8 cellular contexts compared by ENCODE assay signal in genomic region chr1:9181176-9181906, GRCh38. TPM values are rescaled to one million over a fixed set of nuclear protein-coding genes. Genes with fewer than 3 reads are reported as not detected.
DNase-seq lines count a peak whose midpoint lies in the region; ATAC-seq, FAIRE-seq and TF ChIP-seq lines count a peak whose summit lies in the region.

No MANE protein-coding gene starts in this region.

- no TSS peak for BruUV-seq in K562 (replicated peaks; lab: Mats Ljungman, UMichigan)

- TF ChIP-seq POLR2A in K562 (conservative IDR thresholded peaks at IDR 0.05), result no peak

- H3K36me3 ChIP-seq in K562 (ENCODE audit: control insufficient read depth, insufficient read depth, low read length) (no peaks in the 10 kb centered on the region), small intestine (ENCODE audit: control insufficient read depth in 2 of 2, insufficient read depth in 2 of 2, low read length in 2 of 2) (no peaks in the 10 kb centered on the region)

- TF ChIP-seq RAD21 in K562 (CRISPR knock-in tag; conservative IDR thresholded peaks at IDR 0.05 in 1 of 2, IDR thresholded peaks at IDR 0.05 in 1 of 2), result peak in 1 of 2 experiments; percentile 41; a peak in 2 of 4 replicates

- H3K27me3 ChIP-seq in K562 (ENCODE audit: control insufficient read depth in 2 of 2, insufficient read depth in 2 of 2, low read length in 2 of 2) (peaks cover 9 to 46% of the 10 kb centered on the region in 2 experiments; a peak in 4 of 5 replicates), small intestine (ENCODE audit: control insufficient read depth in 2 of 2, insufficient read depth in 2 of 2, low read length in 2 of 2) (peaks cover 0 to 5% of the 10 kb centered on the region in 2 donors)

- ATAC-seq in K562 (peak; percentile 92), HG03571 (IDR thresholded peaks at IDR 0.05; ENCODE audit: unreplicated experiment) (no peak)

- no peaks in the 10 kb centered on the region for H3K9me1 ChIP-seq in K562 (ENCODE audit: control insufficient read depth, insufficient read depth, low read length)

- POLR2A ChIA-PET in K562 (lab: Yijun Ruan, JAX), result no interaction called here

- H2AFZ ChIP-seq in K562 (ENCODE audit: low read depth, low read length), result no peak overlapping the region

- intact Hi-C loops in K562 (cut with micrococcal nuclease), result no loop called here

- H3K4me3 ChIP-seq in GM12864 (ENCODE audit: low read depth, low read length) (peak overlapping the region; percentile 77), K562 (no peak overlapping the region), iPS-18c (ENCODE audit: insufficient read depth, low read depth, low read length) (peak overlapping the region; percentile 76), small intestine (ENCODE audit: low read depth in 1 of 2, low read length in 2 of 2) (peak overlapping the region in 1 of 2 donors; percentile 63)

- no peaks in the 10 kb centered on the region for H3K79me2 ChIP-seq in K562 (ENCODE audit: control insufficient read depth, insufficient read depth, low read length)

- H3K9ac ChIP-seq in K562 (ENCODE audit: insufficient read depth in 1 of 2, low read depth in 2 of 2, low read length in 2 of 2), result no peak overlapping the region

- 7% methylated on average over 19 of the region's 19 CpGs for WGBS in K562 (ENCODE audit: insufficient coverage, low coverage, missing lambda C conversion rate)
- WGBS in small intestine, 3 donors, result 11 to 15% (median 14%) methylated on average over 19 of the region's 19 CpGs

- H3K9me3 ChIP-seq in K562 (replicated peaks; ENCODE audit: control insufficient read depth, insufficient read depth, low read depth, low read length) (no peaks in the 10 kb centered on the region; the same call in 1 of the 2 replicates), iPS-18c (ENCODE audit: control insufficient read depth, insufficient read depth, low read length) (no peaks in the 10 kb centered on the region), small intestine (ENCODE audit: control insufficient read depth, low read depth) (no peaks in the 10 kb centered on the region)

- in situ Hi-C loops in K562 (cut with MboI), result no loop called here

- no peak for DNase-seq in GM12864 (ENCODE audit: low read depth)
- peak; percentile 18 for DNase-seq in HTR-8/SVneo (ENCODE audit: insufficient read length, low spot score)
- peak; percentile 58 for DNase-seq in T1000 (lab: John Stamatoyannopoulos, UW)
- DNase-seq in K562 (ENCODE audit: extremely low read depth in 1 of 4, low spot score in 3 of 4), result peak; percentile 56 to 87 (median 83)
- DNase-seq in small intestine, result peak; percentile 57
- no peak for DNase-seq in occipital lobe (lab: John Stamatoyannopoulos, UW)

- H3K4me1 ChIP-seq in K562 (replicated peaks in 1 of 2; ENCODE audit: control insufficient read depth in 2 of 2, insufficient read depth in 2 of 2, low read length in 2 of 2), result peaks cover 0 to 15% of the 10 kb centered on the region in 2 experiments; a peak in 1 of 5 replicates
- H3K4me1 ChIP-seq in small intestine (ENCODE audit: control insufficient read depth in 2 of 2, insufficient read depth in 1 of 2, low read depth in 1 of 2, low read length in 1 of 2), result no peaks in the 10 kb centered on the region

- no peak for TF ChIP-seq EP300 in K562 (IDR thresholded peaks at IDR 0.05; ENCODE audit: low read length)

- H3K27ac ChIP-seq in K562 (ENCODE audit: extremely low read depth, low read depth, low read length), result no peak overlapping the region
- H3K27ac ChIP-seq in small intestine (ENCODE audit: low read depth in 1 of 2, low read length in 1 of 2), result no peak overlapping the region

- H3K4me2 ChIP-seq in K562 (ENCODE audit: insufficient read depth, low read length), result no peak overlapping the region

- TF ChIP-seq CTCF in GM12864 (IDR thresholded peaks at IDR 0.05; ENCODE audit: low read depth, low read length, missing control alignments) (peak; percentile 94), K562 (IDR thresholded peaks at IDR 0.05 in 2 of 3, conservative IDR thresholded peaks at IDR 0.05 in 1 of 3; ENCODE audit: insufficient read depth in 2 of 3, low read depth in 1 of 3, low read length in 3 of 3) (peak; percentile 70 to 94 (median 77))

- CTCF ChIA-PET in K562 (lab: Yijun Ruan, JAX; ENCODE audit: low intra/inter-chr PET ratio), result interaction anchor here (0.5 kb wide), 1 partner anchor 38 kb away, joined by 4 read pairs; no protein-coding TSS in a partner anchor

- 0 out of 2 replicates have a peak, but pooled peaks cover 4% of the 10 kb centered on the region for H4K20me1 ChIP-seq in K562 (replicated peaks; ENCODE audit: control insufficient read depth, insufficient read depth, low read length)

- no peak for FAIRE-seq in HTR-8/SVneo (lab: Jason Lieb, UNC)
- peak; percentile 60 for FAIRE-seq in K562 (lab: Jason Lieb, UNC)
- no peak for FAIRE-seq in small intestine (lab: Jason Lieb, UNC)

TF ChIP-seq in K562, 482 proteins besides CTCF, POLR2A, EP300 and RAD21 (continues in another document):
- no peak for TF ChIP-seq NBN (IDR thresholded peaks at IDR 0.05; ENCODE audit: low read depth)
- TF ChIP-seq, protein P1, sequence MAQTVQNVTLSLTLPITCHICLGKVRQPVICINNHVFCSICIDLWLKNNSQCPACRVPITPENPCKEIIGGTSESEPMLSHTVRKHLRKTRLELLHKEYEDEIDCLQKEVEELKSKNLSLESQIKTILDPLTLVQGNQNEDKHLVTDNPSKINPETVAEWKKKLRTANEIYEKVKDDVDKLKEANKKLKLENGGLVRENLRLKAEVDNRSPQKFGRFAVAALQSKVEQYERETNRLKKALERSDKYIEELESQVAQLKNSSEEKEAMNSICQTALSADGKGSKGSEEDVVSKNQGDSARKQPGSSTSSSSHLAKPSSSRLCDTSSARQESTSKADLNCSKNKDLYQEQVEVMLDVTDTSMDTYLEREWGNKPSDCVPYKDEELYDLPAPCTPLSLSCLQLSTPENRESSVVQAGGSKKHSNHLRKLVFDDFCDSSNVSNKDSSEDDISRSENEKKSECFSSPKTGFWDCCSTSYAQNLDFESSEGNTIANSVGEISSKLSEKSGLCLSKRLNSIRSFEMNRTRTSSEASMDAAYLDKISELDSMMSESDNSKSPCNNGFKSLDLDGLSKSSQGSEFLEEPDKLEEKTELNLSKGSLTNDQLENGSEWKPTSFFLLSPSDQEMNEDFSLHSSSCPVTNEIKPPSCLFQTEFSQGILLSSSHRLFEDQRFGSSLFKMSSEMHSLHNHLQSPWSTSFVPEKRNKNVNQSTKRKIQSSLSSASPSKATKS (CRISPR knock-in tag; IDR thresholded peaks at IDR 0.05), result no peak
- TF ChIP-seq ILK (tag; IDR thresholded peaks at IDR 0.05; ENCODE audit: borderline replicate concordance, low read depth), result no peak
- peak; percentile 45; the same call in 1 of the 2 replicates for TF ChIP-seq ZBTB7A (IDR thresholded peaks at IDR 0.05; ENCODE audit: borderline replicate concordance, control insufficient read depth, low read depth, low read length)

RNA-seq across cellular contexts. Expression of gene GPR157, which starts 52.4 kb away (rescaled TPM):
- 0.12 and 0.14 TPM in 2 replicates for total RNA-seq in K562 (2011; cell fraction: chromatin; rRNA removed; ENCODE audit: low replicate concordance)
- 0.26 and 1.2 TPM in 2 replicates for total RNA-seq in K562 (2011; cell fraction: nucleolus; rRNA removed)
- 0.22 and 0.61 TPM in 2 replicates for total RNA-seq in K562 (2011; cell fraction: nucleoplasm; rRNA removed)
- 0.08 TPM in 1 of 2 replicates, not detected in the other for total RNA-seq in K562 (2014; rRNA removed)
- total RNA-seq in K562 (2014; rRNA removed; fragmentation: Illumina TruSeq; extraction: Trizol), result 0.03 TPM in 1 of 2 replicates, not detected in the other
- total RNA-seq in K562 (2015; rRNA removed; fragmentation: Illumina TruSeq; extraction: Trizol), result 0.04 TPM in 2 replicates
- total RNA-seq in K562 (2021), result 0.18 and 0.87 TPM in 2 replicates
- 0.04 TPM in 1 of 2 replicates, not detected in the other for polyA plus RNA-seq in K562 (2011; rRNA removed)
- polyA plus RNA-seq in K562 (2011; cell fraction: cytosol; rRNA removed), result 0.01 and 0.06 TPM in 2 replicates
- polyA plus RNA-seq in K562 (2011; cell fraction: nucleus; rRNA removed), result 0.01 and 0.14 TPM in 2 replicates
- 0.19 and 1.0 TPM in 2 replicates for polyA plus RNA-seq in K562 (2012)
- polyA plus RNA-seq in K562 (2014; fragmentation: Illumina TruSeq; extraction: Trizol), result 0.03 and 0.04 TPM in 2 replicates
- not detected for polyA plus RNA-seq in K562 (2014; fragmentation: Nextera tagmentation; extraction: Ambion mirVana)
- polyA plus RNA-seq in K562 (2014; rRNA removed), result 0.01 and 0.05 TPM in 2 replicates
- polyA minus RNA-seq in K562 (2011; rRNA and poly(A)+ RNA removed), result 0.04 TPM in 1 of 2 replicates, not detected in the other
- polyA minus RNA-seq in K562 (2011; cell fraction: cytosol; rRNA and poly(A)+ RNA removed), result 0.46 TPM in 1 of 2 replicates, not detected in the other
- 0.33 and 0.40 TPM in 2 replicates for polyA minus RNA-seq in K562 (2011; cell fraction: nucleus; rRNA and poly(A)+ RNA removed)
- polyA plus RNA-seq in small intestine, result 1 to 10 TPM; 1.1 to 2.2 (median 1.4) TPM
- 0.47 TPM for total RNA-seq in occipital lobe

RNA-seq across cellular contexts. Expression of gene H6PD, which starts 53.2 kb away (rescaled TPM):
- 1.6 and 4.4 TPM in 2 replicates for total RNA-seq in K562 (2011; cell fraction: chromatin; rRNA removed; ENCODE audit: low replicate concordance)
- 3.2 and 3.8 TPM in 2 replicates for total RNA-seq in K562 (2011; cell fraction: nucleolus; rRNA removed)
- 3.3 and 3.5 TPM in 2 replicates for total RNA-seq in K562 (2011; cell fraction: nucleoplasm; rRNA removed)
- total RNA-seq in K562 (2014; rRNA removed) (1.0 and 1.5 TPM in 2 replicates), K562 (2014; rRNA removed; fragmentation: Illumina TruSeq; extraction: Trizol) (0.84 and 1.2 TPM in 2 replicates), K562 (2015; rRNA removed; fragmentation: Illumina TruSeq; extraction: Trizol) (1.5 and 1.7 TPM in 2 replicates), K562 (2021) (1.8 and 2.5 TPM in 2 replicates), occipital lobe (6.2 TPM)
- polyA plus RNA-seq in K562 (2011; rRNA removed) (0.82 and 1.9 TPM in 2 replicates), K562 (2014; fragmentation: Illumina TruSeq; extraction: Trizol) (0.95 and 1.1 TPM in 2 replicates), K562 (2014; fragmentation: Nextera tagmentation; extraction: Ambion mirVana) (under 1 TPM; 0.04 to 0.08 TPM), K562 (2014; rRNA removed) (1.1 and 1.2 TPM in 2 replicates), small intestine (10 to 100 TPM in 1 of 3 donors, 1 to 10 TPM in 2; 2.7 to 25.8 (median 2.9) TPM)
- 1.4 and 1.8 TPM in 2 replicates for polyA plus RNA-seq in K562 (2011; cell fraction: cytosol; rRNA removed)
- polyA plus RNA-seq in K562 (2011; cell fraction: nucleus; rRNA removed), result 1.7 and 1.8 TPM in 2 replicates
- 1.5 and 6.3 TPM in 2 replicates for polyA plus RNA-seq in K562 (2012)
- 0.95 and 1.0 TPM in 2 replicates for polyA minus RNA-seq in K562 (2011; rRNA and poly(A)+ RNA removed)
- 1.7 and 2.8 TPM in 2 replicates for polyA minus RNA-seq in K562 (2011; cell fraction: cytosol; rRNA and poly(A)+ RNA removed)
- polyA minus RNA-seq in K562 (2011; cell fraction: nucleus; rRNA and poly(A)+ RNA removed), result 0.81 and 1.00 TPM in 2 replicates

Comparison
In these comparisons a context has a peak if more than half of its experiments do, and no peak if none do; other contexts are left out.
1. DNase-seq: peak in HTR-8/SVneo (single experiment), T1000 (single experiment), K562 (4 of 4) and small intestine (single experiment); none in GM12864 (single experiment) and occipital lobe (single experiment).